Comparison of ENCODE assay signal across 24 cellular contexts in the genomic region with DNA sequence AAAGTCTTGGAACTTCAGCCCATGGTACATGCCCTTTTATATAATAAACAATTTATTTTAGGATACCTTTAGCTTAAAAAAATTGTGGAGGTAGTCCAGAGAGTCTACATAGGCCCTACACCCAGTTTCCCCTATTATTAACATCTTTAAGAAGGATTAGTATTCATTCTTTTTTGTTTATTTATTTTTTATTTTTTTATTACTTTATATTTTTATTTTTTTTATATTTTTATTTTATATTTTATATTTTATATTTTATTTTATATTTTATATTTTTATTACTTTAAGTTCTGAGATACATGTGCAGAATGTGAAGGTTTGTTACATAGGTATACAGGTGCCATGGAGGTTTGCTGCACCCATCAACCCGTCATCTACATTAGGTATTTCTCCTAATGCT.
"Had no signal": no experiment of that assay in that cellular context is flagged by ENCODE, and none has a peak within 500 bp of the region (broad histone marks: within the 10 kb centered on the region; RNA-seq: fewer than 3 reads in every experiment).

No MANE protein-coding gene starts in this region.

- H3K27ac Mint-ChIP-seq: immature natural killer cell; memory B cell; naive thymus-derived CD4-positive, alpha-beta T cell; natural killer cell treated with Interleukin-12 subunit alpha and Interleukin-12 subunit beta and Interleukin-15 and Interleukin-18, amount 100 ng/mL, for 72 hours; progenitor cell of endocrine pancreas; stimulated activated naive B cell treated with anti-CD40 and anti-IgM and Interleukin-4, amounts not matched to agents 10 μg/mL and 1 μg/mL and 100 μg/mL, for 72 hours had no signal

- H3K4me1 ChIP-seq: left ventricle myocardium inferior, right atrium auricular region, testis, transverse colon, vagina had no signal

- H3K27ac ChIP-seq: left ventricle myocardium inferior, ovary, right atrium auricular region, right lobe of liver, stomach, testis, thyroid gland, transverse colon, upper lobe of left lung, vagina had no signal

- H3K4me1 Mint-ChIP-seq: immature natural killer cell, memory B cell had no signal

- DNase-seq: hypothalamus; immature natural killer cell; left ventricle myocardium inferior; midbrain; mucosa of descending colon; naive thymus-derived CD4-positive, alpha-beta T cell; ovary; right lobe of liver; stimulated activated CD4-positive, alpha-beta T cell treated with anti-CD3 and anti-CD28 coated beads, Interleukin-2, amount 100 ng/mL, for 24 hours; stimulated activated CD4-positive, alpha-beta T cell treated with anti-CD3 and anti-CD28 coated beads, Interleukin-4, amount 100 ng/mL, for 1 hour; stimulated activated naive B cell treated with anti-CD40 and anti-IgM and Interleukin-4, amounts not matched to agents 10 μg/mL and 1 μg/mL and 100 μg/mL, for 72 hours; stimulated activated naive CD8-positive, alpha-beta T cell treated with anti-CD3 and anti-CD28 coated beads, Interleukin-15, Interleukin-2, amounts not matched to agents 100 U/mL and 50 U/mL, for 24 hours; stomach; testis; thyroid gland; transverse colon; upper lobe of left lung had no signal

- FAIRE-seq: islet of Langerhans had no signal

- ATAC-seq: mucosa of descending colon; naive thymus-derived CD4-positive, alpha-beta T cell; natural killer cell treated with Interleukin-12 subunit alpha and Interleukin-12 subunit beta and Interleukin-15 and Interleukin-18, amount 100 ng/mL, for 72 hours; right lobe of liver; stimulated activated naive B cell treated with anti-CD40 and anti-IgM and Interleukin-4, amounts not matched to agents 10 μg/mL and 1 μg/mL and 100 μg/mL, for 72 hours; stimulated activated naive CD8-positive, alpha-beta T cell treated with anti-CD3 and anti-CD28 coated beads, Interleukin-15, Interleukin-2, amounts not matched to agents 100 U/mL and 50 U/mL, for 24 hours had no signal

- H3K27me3 Mint-ChIP-seq: progenitor cell of endocrine pancreas; stimulated activated naive B cell treated with anti-CD40 and anti-IgM and Interleukin-4, amounts not matched to agents 10 μg/mL and 1 μg/mL and 100 μg/mL, for 72 hours had no signal

- H3K9me3 ChIP-seq: ovary, right lobe of liver, testis, thyroid gland had no signal

- H3K4me3 Mint-ChIP-seq: immature natural killer cell; memory B cell; naive thymus-derived CD4-positive, alpha-beta T cell; natural killer cell treated with Interleukin-12 subunit alpha and Interleukin-12 subunit beta and Interleukin-15 and Interleukin-18, amount 100 ng/mL, for 72 hours; stimulated activated naive B cell treated with anti-CD40 and anti-IgM and Interleukin-4, amounts not matched to agents 10 μg/mL and 1 μg/mL and 100 μg/mL, for 72 hours had no signal

- H3K4me3 ChIP-seq: left ventricle myocardium inferior, mucosa of descending colon, ovary, right atrium auricular region, right lobe of liver, smooth muscle cell, stomach, testis, thyroid gland, transverse colon, upper lobe of left lung, vagina had no signal

- H3K27me3 ChIP-seq: ovary, right atrium auricular region, right lobe of liver, stomach, testis, thyroid gland, transverse colon, upper lobe of left lung, vagina had no signal

- H3K36me3 ChIP-seq: left ventricle myocardium inferior, ovary, right atrium auricular region, right lobe of liver, stomach, thyroid gland, transverse colon, upper lobe of left lung, vagina had no signal
